8 cellular contexts compared by ENCODE assay signal in the genomic region with DNA sequence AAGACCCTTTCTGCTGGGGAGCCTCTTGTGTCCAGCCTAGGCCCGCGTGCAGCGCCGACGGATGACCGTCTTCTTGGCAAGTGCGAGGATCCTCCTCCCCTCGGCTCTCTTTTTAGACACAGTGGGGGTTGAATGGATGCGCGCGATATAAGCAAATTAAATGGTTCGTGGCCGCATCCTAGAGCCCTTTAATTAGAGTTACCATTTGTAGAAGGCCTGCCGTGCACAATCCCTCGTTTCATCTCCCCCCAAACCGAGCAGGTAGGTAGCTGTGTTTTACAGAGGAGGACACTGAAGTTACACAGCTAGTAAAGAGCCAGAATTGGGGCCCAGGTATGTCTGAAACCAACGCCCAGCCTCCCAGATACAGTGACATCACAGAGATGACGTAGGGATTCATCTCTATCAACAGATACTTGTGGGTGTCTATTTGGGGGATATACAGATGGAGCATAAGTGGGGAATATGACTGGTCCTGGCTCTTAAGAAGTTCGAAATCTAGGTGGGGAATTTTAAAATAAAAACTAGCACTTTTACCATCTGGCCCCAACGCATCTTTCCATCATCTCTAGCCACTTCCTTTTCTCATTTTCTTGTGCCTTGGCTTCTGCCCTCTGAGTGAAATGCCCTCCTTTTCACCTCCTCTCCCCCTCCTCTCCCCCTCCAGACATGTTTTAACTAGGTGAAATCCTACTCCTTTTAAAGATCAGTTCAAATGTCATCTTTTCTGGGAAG. TPM values are rescaled to one million over a fixed set of nuclear protein-coding genes. Genes with fewer than 3 reads are reported as not detected.
DNase-seq lines count a peak whose midpoint lies in the region; ATAC-seq and TF ChIP-seq lines count a peak whose summit lies in the region.

No MANE protein-coding gene starts in this region.

- H3K36me3 ChIP-seq in GM06990 (ENCODE audit: control insufficient read depth, insufficient read depth, low read length), result no peaks in the 10 kb centered on the region

- H3K4me3 ChIP-seq in GM06990 (replicated peaks; ENCODE audit: low read depth, low read length), result peak overlapping the region; percentile 96

- DNase-seq in GM06990 (ENCODE audit: extremely low read depth, insufficient read length) (peak; percentile 25), MV-4-11 (lab: John Stamatoyannopoulos, UW) (peak; percentile 49), epithelial cell of prostate (ENCODE audit: low read depth, low spot score) (no peak), natural killer cell (peak; percentile 21), AG08395 (ENCODE audit: low spot score) (no peak), NCI-H226 (no peak)
- peak; percentile 77 for DNase-seq in activated CD4-positive, alpha-beta T cell treated with anti-CD3 and anti-CD28 coated beads, Interleukin-2, amount 10 ng/mL, durations not matched to agents 24 days and 14 days

- ATAC-seq in GM21786 (IDR thresholded peaks at IDR 0.05; ENCODE audit: unreplicated experiment) (peak; percentile 23), natural killer cell (peak; percentile 10 to 20 (median 11))

- H3K27ac ChIP-seq in epithelial cell of prostate, result peak overlapping the region; percentile 96

- H3K4me3 Mint-ChIP-seq in activated CD4-positive, alpha-beta T cell treated with anti-CD3 and anti-CD28 coated beads, Interleukin-2, amount 10 ng/mL, durations not matched to agents 24 days and 14 days, result peak overlapping the region; percentile 93
- H3K4me3 Mint-ChIP-seq in natural killer cell, result peak overlapping the region; percentile 96

- peak overlapping the region; percentile 93 for H3K27ac Mint-ChIP-seq in activated CD4-positive, alpha-beta T cell treated with anti-CD3 and anti-CD28 coated beads, Interleukin-2, amount 10 ng/mL, durations not matched to agents 24 days and 14 days
- peak overlapping the region; percentile 90 to 93 for H3K27ac Mint-ChIP-seq in natural killer cell

- peaks cover 21% of the 10 kb centered on the region for H3K4me1 Mint-ChIP-seq in activated CD4-positive, alpha-beta T cell treated with anti-CD3 and anti-CD28 coated beads, Interleukin-2, amount 10 ng/mL, durations not matched to agents 24 days and 14 days
- peaks cover 11% of the 10 kb centered on the region in 2 donors for H3K4me1 Mint-ChIP-seq in natural killer cell

- H3K36me3 Mint-ChIP-seq in activated CD4-positive, alpha-beta T cell treated with anti-CD3 and anti-CD28 coated beads, Interleukin-2, amount 10 ng/mL, durations not matched to agents 24 days and 14 days (ENCODE audit: low read depth), result peaks cover 18% of the 10 kb centered on the region
- no peaks in the 10 kb centered on the region for H3K36me3 Mint-ChIP-seq in natural killer cell

- no peak for TF ChIP-seq CTCF in GM06990 (IDR thresholded peaks at IDR 0.05; ENCODE audit: insufficient read depth, low read length, poor library complexity, severe bottlenecking)
- TF ChIP-seq CTCF in natural killer cell (IDR thresholded peaks at IDR 0.05), result no peak

- peaks cover 6% of the 10 kb centered on the region for H3K27me3 Mint-ChIP-seq in activated CD4-positive, alpha-beta T cell treated with anti-CD3 and anti-CD28 coated beads, Interleukin-2, amount 10 ng/mL, durations not matched to agents 24 days and 14 days
- peaks cover 0 to 3% of the 10 kb centered on the region in 2 donors for H3K27me3 Mint-ChIP-seq in natural killer cell (ENCODE audit: low read depth in 2 of 2)

- H3K9me3 Mint-ChIP-seq in activated CD4-positive, alpha-beta T cell treated with anti-CD3 and anti-CD28 coated beads, Interleukin-2, amount 10 ng/mL, durations not matched to agents 24 days and 14 days, result no peaks in the 10 kb centered on the region
- no peaks in the 10 kb centered on the region for H3K9me3 Mint-ChIP-seq in natural killer cell

- no peaks in the 10 kb centered on the region for H3K27me3 ChIP-seq in GM06990 (replicated peaks; ENCODE audit: control insufficient read depth, insufficient read depth, low read length)

- intact Hi-C loops in activated CD4-positive, alpha-beta T cell treated with anti-CD3 and anti-CD28 coated beads, Interleukin-2, amount 10 ng/mL, durations not matched to agents 24 days and 14 days (cut with micrococcal nuclease), result loop anchor here (1.0 to 5.0 kb wide), 5 partner anchors 23 to 217 kb away; partner anchors contain the start of genes HIPK3, PRRG4 and QSER1
- intact Hi-C loops in natural killer cell (cut with micrococcal nuclease), result loop anchor here (1.0 kb wide), 1 partner anchor 23 kb away; no protein-coding TSS in a partner anchor

RNA-seq across cellular contexts. Expression of gene TCP11L1, which starts 0.9 kb away (rescaled TPM):
- total RNA-seq in activated CD4-positive, alpha-beta T cell treated with anti-CD3 and anti-CD28 coated beads, Interleukin-2, amount 10 ng/mL, durations not matched to agents 24 days and 14 days, result 12.5 and 14.4 TPM in 2 replicates
- total RNA-seq in natural killer cell, result 10 to 100 TPM; 20.7 to 24.5 (median 22.7) TPM

RNA-seq across cellular contexts. Expression of gene DEPDC7, which starts 24.6 kb away (rescaled TPM):
- total RNA-seq in activated CD4-positive, alpha-beta T cell treated with anti-CD3 and anti-CD28 coated beads, Interleukin-2, amount 10 ng/mL, durations not matched to agents 24 days and 14 days, result 0.64 and 0.84 TPM in 2 replicates
- total RNA-seq in natural killer cell, result 1 to 10 TPM in 2 of 3 donors, under 1 TPM in 1; 0.80 to 1.8 (median 1.2) TPM

Comparison
In these comparisons a context has a peak if more than half of its experiments do, and no peak if none do; other contexts are left out.
1. DNase-seq: peak in GM06990 (single experiment), MV-4-11 (single experiment), activated CD4-positive, alpha-beta T cell treated with anti-CD3 and anti-CD28 coated beads, Interleukin-2, amount 10 ng/mL, durations not matched to agents 24 days and 14 days (single experiment) and natural killer cell (single experiment); none in epithelial cell of prostate (single experiment), AG08395 (single experiment) and NCI-H226 (single experiment).